23 cellular contexts compared by ENCODE assay signal in genomic region chr4:125382995-125383394, GRCh38.
"Had no signal": no experiment of that assay in that cellular context is flagged by ENCODE, and none has a peak within 500 bp of the region (broad histone marks: within the 10 kb centered on the region; RNA-seq: fewer than 3 reads in every experiment).

No MANE protein-coding gene starts in this region.

- H3K4me3 Mint-ChIP-seq: activated CD4-positive, alpha-beta T cell treated with anti-CD3 and anti-CD28 coated beads, Interleukin-2, amount 10 ng/mL, durations not matched to agents 24 days and 14 days; activated CD8-positive, alpha-beta T cell treated with anti-CD3 and anti-CD28 coated beads, Interleukin-2, amount 10 ng/mL, durations not matched to agents 7 days and 5 days; activated naive CD8-positive, alpha-beta T cell treated with anti-CD3 and anti-CD28 coated beads, Interleukin-2, amount 10 ng/mL, durations not matched to agents 7 days and 5 days; activated T-cell treated with anti-CD3 and anti-CD28 coated beads, Interleukin-2, amount 50 U/mL, for 24 hours; memory B cell; naive thymus-derived CD4-positive, alpha-beta T cell; T-cell had no signal

- FAIRE-seq: urothelium cell line had no signal

- H3K4me3 ChIP-seq: dorsolateral prefrontal cortex, gastroesophageal sphincter, heart left ventricle, mucosa of descending colon, ovary, tibial nerve had no signal

- H3K36me3 Mint-ChIP-seq: activated naive CD8-positive, alpha-beta T cell treated with anti-CD3 and anti-CD28 coated beads, Interleukin-2, amount 10 ng/mL, durations not matched to agents 7 days and 5 days; memory B cell; naive thymus-derived CD4-positive, alpha-beta T cell; T-cell had no signal

- H3K4me1 Mint-ChIP-seq: activated CD4-positive, alpha-beta T cell treated with anti-CD3 and anti-CD28 coated beads, Interleukin-2, amount 10 ng/mL, durations not matched to agents 24 days and 14 days; activated naive CD8-positive, alpha-beta T cell treated with anti-CD3 and anti-CD28 coated beads, Interleukin-2, amount 10 ng/mL, durations not matched to agents 7 days and 5 days; memory B cell; naive thymus-derived CD4-positive, alpha-beta T cell; T-cell had no signal

- H3K27me3 Mint-ChIP-seq: activated CD4-positive, alpha-beta T cell treated with anti-CD3 and anti-CD28 coated beads, Interleukin-2, amount 10 ng/mL, durations not matched to agents 24 days and 14 days; activated naive CD8-positive, alpha-beta T cell treated with anti-CD3 and anti-CD28 coated beads, Interleukin-2, amount 10 ng/mL, durations not matched to agents 7 days and 5 days; activated T-cell treated with anti-CD3 and anti-CD28 coated beads, Interleukin-2, amount 50 U/mL, for 24 hours; memory B cell; naive thymus-derived CD4-positive, alpha-beta T cell; T-cell had no signal

- H3K36me3 ChIP-seq: gastroesophageal sphincter, heart left ventricle, ovary, tibial nerve had no signal

- H3K27ac Mint-ChIP-seq: activated CD4-positive, alpha-beta T cell treated with anti-CD3 and anti-CD28 coated beads, Interleukin-2, amount 10 ng/mL, durations not matched to agents 24 days and 14 days; activated CD8-positive, alpha-beta T cell treated with anti-CD3 and anti-CD28 coated beads, Interleukin-2, amount 10 ng/mL, durations not matched to agents 7 days and 5 days; activated naive CD8-positive, alpha-beta T cell treated with anti-CD3 and anti-CD28 coated beads, Interleukin-2, amount 10 ng/mL, durations not matched to agents 7 days and 5 days; activated T-cell treated with anti-CD3 and anti-CD28 coated beads, Interleukin-2, amount 50 U/mL, for 24 hours; activated T-helper 2 cell treated with anti-CD3 and anti-CD28 coated beads, Interferon-gamma antibody, Interleukin-2, Interleukin-4, amounts not matched to agents 10 μg/mL and 5 μg/mL and 100 μg/mL, durations not matched to agents 14 hours and 24 hours and 36 hours; memory B cell; naive thymus-derived CD4-positive, alpha-beta T cell; T-cell had no signal

- H3K9me3 Mint-ChIP-seq: activated CD4-positive, alpha-beta T cell treated with anti-CD3 and anti-CD28 coated beads, Interleukin-2, amount 10 ng/mL, durations not matched to agents 24 days and 14 days; activated T-helper 2 cell treated with anti-CD3 and anti-CD28 coated beads, Interferon-gamma antibody, Interleukin-2, Interleukin-4, amounts not matched to agents 10 μg/mL and 5 μg/mL and 100 μg/mL, durations not matched to agents 14 hours and 24 hours and 36 hours; memory B cell had no signal

- ATAC-seq: activated CD8-positive, alpha-beta T cell treated with anti-CD3 and anti-CD28 coated beads, Interleukin-2, amount 10 ng/mL, durations not matched to agents 7 days and 5 days; gastroesophageal sphincter; mucosa of descending colon; naive thymus-derived CD4-positive, alpha-beta T cell; stimulated activated naive CD8-positive, alpha-beta T cell treated with anti-CD3 and anti-CD28 coated beads, Interleukin-15, Interleukin-2, amounts not matched to agents 100 U/mL and 50 U/mL, for 24 hours; T-cell had no signal

- DNase-seq: activated CD4-positive, alpha-beta T cell treated with anti-CD3 and anti-CD28 coated beads, Interleukin-2, amount 10 ng/mL, durations not matched to agents 24 days and 14 days; activated CD8-positive, alpha-beta T cell treated with anti-CD3 and anti-CD28 coated beads, Interleukin-2, amount 10 ng/mL, durations not matched to agents 7 days and 5 days; activated naive CD4-positive, alpha-beta T cell treated with Interleukin-2 at 50 U/mL for 16 hours; activated naive CD8-positive, alpha-beta T cell treated with anti-CD3 and anti-CD28 coated beads, Interleukin-2, amount 10 ng/mL, durations not matched to agents 7 days and 5 days; activated T-cell treated with anti-CD3 and anti-CD28 coated beads, Interleukin-2, amount 50 U/mL, for 24 hours; amygdala; dorsolateral prefrontal cortex; heart left ventricle; mucosa of descending colon; naive thymus-derived CD4-positive, alpha-beta T cell; ovary; stimulated activated CD4-positive, alpha-beta T cell treated with anti-CD3 and anti-CD28 coated beads, Interleukin-12 subunit alpha, Interleukin-12 subunit beta, amount 100 ng/mL, for 4 hours; stimulated activated CD4-positive, alpha-beta T cell treated with anti-CD3 and anti-CD28 coated beads, Interleukin-1b, Interleukin-23, amount 100 ng/mL, for 48 hours; stimulated activated naive CD8-positive, alpha-beta T cell treated with anti-CD3 and anti-CD28 coated beads, Interleukin-15, Interleukin-2, amounts not matched to agents 100 U/mL and 50 U/mL, for 24 hours; substantia nigra; T-cell; T1000 had no signal

- H3K9me3 ChIP-seq: gastroesophageal sphincter, mucosa of descending colon, ovary, tibial nerve had no signal

- H3K27me3 ChIP-seq: dorsolateral prefrontal cortex, gastroesophageal sphincter, heart left ventricle, ovary, tibial nerve had no signal

- H3K27ac ChIP-seq: dorsolateral prefrontal cortex, epithelial cell of prostate, ovary, tibial nerve had no signal
